8 cellular contexts compared by ENCODE assay signal in the genomic region with DNA sequence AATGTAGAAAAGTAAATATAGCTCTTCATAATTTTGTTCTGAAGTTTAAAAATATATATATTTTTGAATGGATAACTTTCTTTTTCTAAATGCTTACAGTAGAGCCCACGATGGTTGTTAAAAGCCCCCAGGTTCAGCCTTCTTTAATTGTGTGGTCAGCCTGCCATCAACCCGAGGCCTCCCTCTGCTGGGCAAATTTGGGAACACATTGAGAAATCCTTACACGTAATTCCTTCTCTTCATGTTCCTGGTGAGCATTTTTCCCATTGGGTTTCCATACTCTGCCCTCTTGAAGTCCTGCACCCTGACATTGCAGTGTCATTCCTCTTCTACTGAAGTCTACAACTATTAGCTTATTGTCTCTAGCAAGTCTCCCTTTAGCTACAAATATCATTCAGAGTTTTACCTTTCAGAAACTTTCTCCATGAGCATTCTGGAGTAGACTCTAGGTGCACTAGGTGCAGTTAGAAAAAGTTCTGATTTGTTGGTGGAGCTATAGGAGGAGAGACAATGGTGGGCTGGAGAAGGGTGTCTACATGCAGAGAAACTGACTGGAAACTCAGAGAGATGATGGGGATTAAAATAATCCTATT. TPM values are rescaled to one million over a fixed set of nuclear protein-coding genes. Genes with fewer than 3 reads are reported as not detected.
DNase-seq lines count a peak whose midpoint lies in the region; ATAC-seq and TF ChIP-seq lines count a peak whose summit lies in the region.

No MANE protein-coding gene starts in this region.

- no peak overlapping the region for H3K4me3 ChIP-seq in endodermal cell (ENCODE audit: low read length)
- H3K4me3 ChIP-seq in vagina = no peak overlapping the region

- no peak overlapping the region for H3K27ac Mint-ChIP-seq in endodermal cell

- peaks cover 26% of the 10 kb centered on the region for H3K4me1 Mint-ChIP-seq in endodermal cell

- H3K9me3 Mint-ChIP-seq in endodermal cell = no peaks in the 10 kb centered on the region

- H3K27me3 ChIP-seq in endodermal cell (ENCODE audit: control insufficient read depth, insufficient read depth, low read length, poor library complexity, severe bottlenecking) (no peaks in the 10 kb centered on the region), vagina (no peaks in the 10 kb centered on the region)

- TF ChIP-seq CTCF in endodermal cell (conservative IDR thresholded peaks at IDR 0.05) (peak; percentile 91), vagina (IDR thresholded peaks at IDR 0.05) (peak; percentile 36 to 72 (median 70))

- H3K27me3 Mint-ChIP-seq in endodermal cell (ENCODE audit: insufficient read depth) = no peaks in the 10 kb centered on the region

- TF ChIP-seq POLR2A in vagina (IDR thresholded peaks at IDR 0.05) = no peak

- no peaks in the 10 kb centered on the region for H3K36me3 ChIP-seq in endodermal cell (ENCODE audit: control insufficient read depth, insufficient read depth, low read length)
- H3K36me3 ChIP-seq in vagina = peaks cover 0 to 5% of the 10 kb centered on the region in 2 donors

- H3K27ac ChIP-seq in endodermal cell (ENCODE audit: low read depth, low read length) (no peak overlapping the region), vagina (no peak overlapping the region)

- H3K9ac ChIP-seq in endodermal cell (ENCODE audit: extremely low read depth, low read length, poor library complexity, severe bottlenecking) = no peak overlapping the region

- 11 to 14% methylated on average over 3 of the region's 3 CpGs for WGBS in endodermal cell (ENCODE audit: insufficient coverage in 1 of 2, insufficient read length in 1 of 2), 2 experiments

- in situ Hi-C loops in G401 (cut with HindIII; ENCODE audit: low sequenced_read_pairs) = no loop called here

- no peaks in the 10 kb centered on the region for H3K4me1 ChIP-seq in endodermal cell (ENCODE audit: control insufficient read depth, insufficient read depth, low read length)
- no peaks in the 10 kb centered on the region for H3K4me1 ChIP-seq in vagina

- ATAC-seq in GM19328 (IDR thresholded peaks at IDR 0.05; ENCODE audit: unreplicated experiment) = no peak

- no peak overlapping the region for H3K4me3 Mint-ChIP-seq in endodermal cell

- intact Hi-C loops in vagina (cut with DNase I) = no loop called here

- H3K9me3 ChIP-seq in endodermal cell (ENCODE audit: control insufficient read depth, low read length) (no peaks in the 10 kb centered on the region), vagina (no peaks in the 10 kb centered on the region)

- DNase-seq in 8988T (peak; percentile 29), G401 (ENCODE audit: low spot score) (peak; percentile 61), NCI-H1694 treated with DMSO at 0.1 percent for 48 hours (lab: John Stamatoyannopoulos, UW) (peak; percentile 23), endodermal cell (peak; percentile 88), midbrain (lab: John Stamatoyannopoulos, UW) (peak; percentile 61), vagina (ENCODE audit: extremely low spot score in 2 of 2) (no peak)
- DNase-seq in activated CD4-positive, CD25-positive, alpha-beta regulatory T cell treated with anti-CD3 and anti-CD28 coated beads, Interleukin-2, amount 50 U/mL, for 16 hours (ENCODE audit: low read depth, low spot score) = peak; percentile 13

- peaks cover 9% of the 10 kb centered on the region for H3K36me3 Mint-ChIP-seq in endodermal cell (ENCODE audit: low read depth)

RNA-seq across cellular contexts. Expression of gene TRIM38, which starts 40.6 kb away (rescaled TPM):
- total RNA-seq in G401 (2014; rRNA removed; shearing (Covaris generic)) = 0.03 and 0.06 TPM in 2 replicates
- total RNA-seq in endodermal cell = 1 to 10 TPM; 4.2 to 4.4 TPM
- 0.32 TPM for polyA plus RNA-seq in endodermal cell (2013, experiment 1 of 2)
- polyA plus RNA-seq in endodermal cell (2013, experiment 2 of 2) = 0.29 TPM
- total RNA-seq in vagina = 8.1 TPM

Comparison
In these comparisons a context has a peak if more than half of its experiments do, and no peak if none do; other contexts are left out.
1. DNase-seq: peak in 8988T (single experiment), G401 (single experiment), NCI-H1694 treated with DMSO at 0.1 percent for 48 hours (single experiment), activated CD4-positive, CD25-positive, alpha-beta regulatory T cell treated with anti-CD3 and anti-CD28 coated beads, Interleukin-2, amount 50 U/mL, for 16 hours (single experiment), endodermal cell (single experiment) and midbrain (single experiment); none in vagina (0 of 2).